In the genomic region with DNA sequence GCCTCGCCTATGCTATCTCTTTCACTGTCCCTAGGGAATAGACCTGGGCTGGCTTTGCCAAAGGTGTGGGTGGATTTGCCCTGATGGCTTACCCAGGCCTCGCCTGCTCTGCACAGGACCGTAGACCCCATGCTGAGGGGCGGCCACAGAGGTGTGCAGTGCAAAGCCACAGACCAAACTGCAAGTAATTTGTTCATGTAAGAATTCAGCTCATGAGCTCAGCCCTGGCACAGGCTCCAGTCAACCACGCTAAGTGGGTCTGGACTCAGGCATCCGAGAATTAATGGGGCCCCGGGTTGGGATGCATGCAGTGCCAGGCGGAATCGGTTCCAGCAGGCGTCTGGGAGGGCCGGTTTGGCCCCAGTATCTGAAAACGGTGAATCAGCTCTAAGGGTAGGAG, we compare ENCODE assay signal across 20 cellular contexts.
DNase-seq lines count a peak whose midpoint lies in the region; ATAC-seq lines count a peak whose summit lies in the region.
"Had no signal": no experiment of that assay in that cellular context is flagged by ENCODE, and none has a peak within 500 bp of the region (broad histone marks: within the 10 kb centered on the region; RNA-seq: fewer than 3 reads in every experiment).

No MANE protein-coding gene starts in this region.

- no peak overlapping the region for H3K4me3 Mint-ChIP-seq in activated naive CD4-positive, alpha-beta T cell treated with anti-CD3 and anti-CD28 coated beads for 36 hours

- no peak for ATAC-seq in GM19397 (IDR thresholded peaks at IDR 0.05; ENCODE audit: unreplicated experiment)

- H3K23ac ChIP-seq in neuronal stem cell (ENCODE audit: low read depth, low read length, poor library complexity): no peak overlapping the region

- H3K14ac ChIP-seq in neuronal stem cell (ENCODE audit: low read length): no peak overlapping the region

- no peak overlapping the region for H3K9ac ChIP-seq in neuronal stem cell (ENCODE audit: low read depth, low read length, poor library complexity)

- no peaks in the 10 kb centered on the region for H3K79me1 ChIP-seq in neuronal stem cell (ENCODE audit: low read depth, low read length)

- peak; percentile 8 for DNase-seq in activated naive CD4-positive, alpha-beta T cell treated with anti-CD3 and anti-CD28 coated beads, Interleukin-2, amount 50 U/mL, for 16 hours
- DNase-seq in activated naive CD4-positive, alpha-beta T cell treated with anti-CD3 and anti-CD28 coated beads for 36 hours: no peak
- DNase-seq in anterior cingulate cortex (lab: John Stamatoyannopoulos, UW): peak in 30 of 58 donors; percentile 8 to 75 (median 30)
- DNase-seq in neuronal stem cell (ENCODE audit: low spot score): no peak
- no peak for DNase-seq in NCI-H128 (lab: John Stamatoyannopoulos, UW; ENCODE audit: unreplicated experiment)
- DNase-seq in ureter (ENCODE audit: low spot score): no peak
- DNase-seq: AML-193, GF-D8, Kasumi-1, MM.1S, NCI-H1048, NCI-H1436, NCI-H2029, NCI-H446 treated with DMSO at 0.1 percent for 48 hours, NCI-H526 treated with DMSO at 0.1 percent for 48 hours, PC-9, RPMI8226, SHP77 had no signal

- peak overlapping the region; percentile 20 for H3K4ac ChIP-seq in neuronal stem cell (ENCODE audit: low read length)

- no peak overlapping the region for H3K27ac Mint-ChIP-seq in activated naive CD4-positive, alpha-beta T cell treated with anti-CD3 and anti-CD28 coated beads for 36 hours

- no peaks in the 10 kb centered on the region for H3K36me3 Mint-ChIP-seq in activated naive CD4-positive, alpha-beta T cell treated with anti-CD3 and anti-CD28 coated beads for 36 hours (ENCODE audit: low read depth)

- H3K27me3 Mint-ChIP-seq in activated naive CD4-positive, alpha-beta T cell treated with anti-CD3 and anti-CD28 coated beads for 36 hours (ENCODE audit: low read depth): peaks cover 9% of the 10 kb centered on the region

- H3K4me1 Mint-ChIP-seq in activated naive CD4-positive, alpha-beta T cell treated with anti-CD3 and anti-CD28 coated beads for 36 hours (ENCODE audit: low read depth): no peaks in the 10 kb centered on the region

- H3K9me3 Mint-ChIP-seq in activated naive CD4-positive, alpha-beta T cell treated with anti-CD3 and anti-CD28 coated beads for 36 hours: no peaks in the 10 kb centered on the region

- H3K27me3 ChIP-seq in neuronal stem cell (ENCODE audit: control insufficient read depth in 3 of 3, insufficient read depth in 3 of 3, low read depth in 1 of 3, low read length in 3 of 3): peaks cover 0 to 3% (median 0%) of the 10 kb centered on the region in 3 experiments

- no peak overlapping the region for H2AFZ ChIP-seq in neuronal stem cell (ENCODE audit: low read length)
- H2AFZ ChIP-seq: PC-9 had no signal

- H3K27ac ChIP-seq in neuronal stem cell (replicated peaks; ENCODE audit: low read length): no peak overlapping the region
- H3K27ac ChIP-seq: C4-2B, PC-9 had no signal

- no peak overlapping the region for H3K4me3 ChIP-seq in neuronal stem cell (ENCODE audit: low read length in 2 of 2)
- H3K4me3 ChIP-seq: PC-9 had no signal

- no peaks in the 10 kb centered on the region for H3K36me3 ChIP-seq in neuronal stem cell (replicated peaks in 1 of 2; ENCODE audit: control insufficient read depth in 2 of 2, insufficient read depth in 2 of 2, low read length in 2 of 2)

- no peak overlapping the region for H2BK15ac ChIP-seq in neuronal stem cell (ENCODE audit: low read length)

- WGBS in neuronal stem cell (ENCODE audit: extremely low coverage in 2 of 2, insufficient read length in 2 of 2, insufficient replicate concordance in 1 of 2), 2 donors: no CpG with 5 or more reads among the region's 12 CpGs

- H4K8ac ChIP-seq in neuronal stem cell (ENCODE audit: low read depth, low read length): no peak overlapping the region

- H3K4me1 ChIP-seq in neuronal stem cell (ENCODE audit: control insufficient read depth in 2 of 2, insufficient read depth in 1 of 2, low read depth in 1 of 2, low read length in 2 of 2): peaks cover 11 to 18% of the 10 kb centered on the region in 2 donors

- H2BK120ac ChIP-seq in neuronal stem cell (ENCODE audit: low read depth, low read length): no peak overlapping the region

- H4K91ac ChIP-seq in neuronal stem cell (ENCODE audit: low read depth, low read length, poor library complexity): no peak overlapping the region

- no peak overlapping the region for H3K18ac ChIP-seq in neuronal stem cell (ENCODE audit: low read length)

- H2AK5ac ChIP-seq in neuronal stem cell (ENCODE audit: low read depth, low read length): peak overlapping the region; percentile 65

- peaks cover 0 to 3% of the 10 kb centered on the region in 2 donors for H3K9me3 ChIP-seq in neuronal stem cell (replicated peaks in 1 of 2; ENCODE audit: control insufficient read depth in 2 of 2, insufficient read depth in 1 of 2, low read depth in 1 of 2, low read length in 2 of 2)

- no peak overlapping the region for H2BK5ac ChIP-seq in neuronal stem cell (ENCODE audit: low read length)

- intact Hi-C loops in activated naive CD4-positive, alpha-beta T cell treated with anti-CD3 and anti-CD28 coated beads for 36 hours (cut with micrococcal nuclease): no loop called here

- no peak overlapping the region for H3K4me2 ChIP-seq in neuronal stem cell (ENCODE audit: insufficient read depth, low read length, poor library complexity, severe bottlenecking)
- H3K4me2 ChIP-seq: PC-9 had no signal

- CTCF ChIA-PET in activated naive CD4-positive, alpha-beta T cell treated with anti-CD3 and anti-CD28 coated beads for 36 hours (lab: Charles Lee): no interaction called here

- no peak overlapping the region for H2BK12ac ChIP-seq in neuronal stem cell (ENCODE audit: low read length)

Comparison
In these comparisons a context has a peak if more than half of its experiments do, and no peak if none do; other contexts are left out.
1. DNase-seq: peak in activated naive CD4-positive, alpha-beta T cell treated with anti-CD3 and anti-CD28 coated beads, Interleukin-2, amount 50 U/mL, for 16 hours (single experiment) and anterior cingulate cortex (30 of 58); none in activated naive CD4-positive, alpha-beta T cell treated with anti-CD3 and anti-CD28 coated beads for 36 hours (single experiment), neuronal stem cell (single experiment), NCI-H128 (single experiment) and ureter (single experiment).